ENCODE assay signal across 2 cellular contexts in the genomic region with DNA sequence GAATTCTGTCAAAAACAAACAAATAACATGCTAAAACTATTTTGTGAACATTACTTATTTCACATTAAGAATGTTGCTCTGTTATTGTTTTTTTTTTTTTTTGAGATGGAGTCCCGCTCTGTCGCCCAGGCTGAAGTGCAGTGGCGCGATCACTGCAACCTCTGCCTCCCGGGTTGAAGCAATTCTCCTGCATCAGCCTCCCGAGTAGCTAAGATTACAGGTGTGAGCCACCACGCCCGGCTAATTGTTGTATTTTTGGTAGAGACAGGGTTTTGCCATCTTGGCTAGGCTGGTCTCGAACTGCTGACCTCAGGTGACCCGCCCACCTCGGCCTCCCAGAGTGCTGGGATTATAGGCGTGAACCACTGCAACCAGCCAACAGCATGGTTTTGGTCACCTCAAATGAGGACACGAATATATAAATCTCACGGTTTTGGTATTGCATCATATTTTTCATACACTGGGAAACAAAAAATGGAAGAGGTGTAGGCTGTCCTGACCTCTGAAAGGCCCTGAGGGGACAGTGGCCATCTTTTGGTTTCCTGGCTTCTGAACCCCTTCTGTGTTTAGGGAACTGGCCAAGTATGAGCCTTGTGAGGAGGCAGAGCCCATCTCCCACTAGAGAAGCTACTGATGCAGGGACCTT.
TF ChIP-seq lines count a peak whose summit lies in the region.

No MANE protein-coding gene starts in this region.

TF ChIP-seq in IMR-90, 13 proteins besides CTCF, POLR2A, EP300 and RAD21:
- TF ChIP-seq CEBPB (IDR thresholded peaks at IDR 0.05; ENCODE audit: low read depth, low read length) (peak; percentile 51), MAZ (IDR thresholded peaks at IDR 0.05; ENCODE audit: borderline replicate concordance, low read depth, low read length) (no peak)

TF ChIP-seq in endothelial cell of umbilical vein, 7 proteins besides CTCF, POLR2A, EP300 and RAD21:
- no peak for TF ChIP-seq EZH2 (IDR thresholded peaks at IDR 0.05; ENCODE audit: borderline replicate concordance, low read depth, low read length, severe bottlenecking)
- TF ChIP-seq FOS (IDR thresholded peaks at IDR 0.05; ENCODE audit: borderline replicate concordance, insufficient read depth, low read length): no peak
- TF ChIP-seq GATA2 (IDR thresholded peaks at IDR 0.05; ENCODE audit: insufficient read depth, insufficient read length, low read depth, low read length): no peak
- no peak for TF ChIP-seq MYC (IDR thresholded peaks at IDR 0.05; ENCODE audit: low read depth, low read length)
- TF ChIP-seq, protein P1, sequence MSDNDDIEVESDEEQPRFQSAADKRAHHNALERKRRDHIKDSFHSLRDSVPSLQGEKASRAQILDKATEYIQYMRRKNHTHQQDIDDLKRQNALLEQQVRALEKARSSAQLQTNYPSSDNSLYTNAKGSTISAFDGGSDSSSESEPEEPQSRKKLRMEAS (IDR thresholded peaks at IDR 0.05; ENCODE audit: insufficient read depth, insufficient read length): no peak
- TF ChIP-seq JUN (IDR thresholded peaks at IDR 0.05; ENCODE audit: borderline replicate concordance, insufficient read depth, insufficient read length, low read depth): no peak
- TF ChIP-seq POLR2AphosphoS5 (IDR thresholded peaks at IDR 0.05; ENCODE audit: insufficient read depth, low read depth, low read length): no peak
